In genomic region chr4:41509411-41510008, GRCh38 we compare ENCODE assay signal across 15 cellular contexts. TPM values are rescaled to one million over a fixed set of nuclear protein-coding genes. Genes with fewer than 3 reads are reported as not detected.
DNase-seq lines count a peak whose midpoint lies in the region; ATAC-seq and TF ChIP-seq lines count a peak whose summit lies in the region.
"Had no signal": no experiment of that assay in that cellular context is flagged by ENCODE, and none has a peak within 500 bp of the region (broad histone marks: within the 10 kb centered on the region; RNA-seq: fewer than 3 reads in every experiment).

No MANE protein-coding gene starts in this region.

- no peak for TF ChIP-seq EP300 in stomach (IDR thresholded peaks at IDR 0.05)

- in situ Hi-C loops in G401 (cut with HindIII; ENCODE audit: low sequenced_read_pairs), result no loop called here

- DNase-seq in G401 (ENCODE audit: low spot score) (peak; percentile 64), NCI-H82 (lab: John Stamatoyannopoulos, UW) (peak; percentile 75), head of caudate nucleus (peak in 36 of 42 donors; percentile 12 to 82 (median 44)), stomach (peak; percentile 46), DMS153 (lab: John Stamatoyannopoulos, UW) (no peak)
- DNase-seq in effector CD4-positive, alpha-beta T cell, result no peak
- DNase-seq: activated CD4-positive, alpha-beta T cell treated with anti-CD3 and anti-CD28 coated beads, Interleukin-2, amount 10 ng/mL, durations not matched to agents 7 days and 5 days; activated T-cell treated with anti-CD3 and anti-CD28 coated beads, Interleukin-2, amount 50 U/mL, for 1 hour; DMS53; nephron progenitor cell; T-helper 9 cell had no signal

- no peaks in the 10 kb centered on the region for H3K4me1 ChIP-seq in stomach
- H3K4me1 ChIP-seq: BLaER1 had no signal

- WGBS in stomach, 5 donors, result 43 to 61% (median 44%) methylated on average over 3 of the region's 3 CpGs

- no peak for ATAC-seq in HG03439 (IDR thresholded peaks at IDR 0.05; ENCODE audit: unreplicated experiment)
- ATAC-seq: activated naive CD4-positive, alpha-beta T cell treated with anti-CD3 and anti-CD28 coated beads, Interleukin-2, amount 50 U/mL, for 72 hours had no signal

- no peaks in the 10 kb centered on the region for H3K27me3 ChIP-seq in stomach
- H3K27me3 ChIP-seq: BLaER1, suprapubic skin had no signal

- TF ChIP-seq POLR2A in stomach (IDR thresholded peaks at IDR 0.05), result no peak

- H3K9me3 ChIP-seq in stomach, result no peaks in the 10 kb centered on the region
- H3K9me3 ChIP-seq: BLaER1, suprapubic skin had no signal

- intact Hi-C loops in head of caudate nucleus (cut with DNase I), result loop anchor here (10.0 kb wide), 1 partner anchor 145 kb away; no protein-coding TSS in a partner anchor
- intact Hi-C loops in stomach (cut with DNase I; ENCODE audit: low total_unique reads), result no loop called here

- H3K36me3 ChIP-seq in stomach, result no peaks in the 10 kb centered on the region
- H3K36me3 ChIP-seq: BLaER1, suprapubic skin had no signal

- TF ChIP-seq CTCF in stomach (IDR thresholded peaks at IDR 0.05), result no peak

- no peak overlapping the region for H3K4me3 ChIP-seq in stomach
- H3K4me3 ChIP-seq: BLaER1, suprapubic skin had no signal

- no peak overlapping the region for H3K27ac ChIP-seq in stomach
- H3K27ac ChIP-seq: BLaER1, suprapubic skin had no signal

RNA-seq across cellular contexts. Expression of gene LIMCH1, which starts 28.4 kb away (rescaled TPM):
- not detected in 2 replicates for total RNA-seq in G401 (2014; rRNA removed; shearing (Covaris generic))
- total RNA-seq in stomach, result 10 to 100 TPM; 15.6 to 37.1 (median 23.9) TPM
- 1 to 10 TPM; 4.7 to 7.5 (median 7.5) TPM for polyA plus RNA-seq in stomach
- total RNA-seq: activated CD4-positive, alpha-beta T cell treated with anti-CD3 and anti-CD28 coated beads, Interleukin-2, amount 10 ng/mL, durations not matched to agents 7 days and 5 days; activated naive CD4-positive, alpha-beta T cell treated with anti-CD3 and anti-CD28 coated beads, Interleukin-2, amount 50 U/mL, for 72 hours had no signal

Comparison
In these comparisons a context has a peak if more than half of its experiments do, and no peak if none do; other contexts are left out.
1. DNase-seq: peak in G401 (single experiment), NCI-H82 (single experiment), head of caudate nucleus (36 of 42) and stomach (single experiment); none in DMS153 (single experiment) and effector CD4-positive, alpha-beta T cell (single experiment).
2. RNA of gene LIMCH1, which starts 28.4 kb away (total RNA-seq): 15.6 to 37.1 TPM in stomach; not detected in G401; every median in the first group is over 10 times any median in the second.